ENCODE assay signal across 1 cellular context in genomic region chr1:30816211-30817082, GRCh38.
TF ChIP-seq lines count a peak whose summit lies in the region.

No MANE protein-coding gene starts in this region.

TF ChIP-seq in K562, 482 proteins besides CTCF, POLR2A, EP300 and RAD21 (continued from another document):
- TF ChIP-seq MYNN (IDR thresholded peaks at IDR 0.05) = peak; percentile 96
- peak; percentile 75 for TF ChIP-seq MYNN (CRISPR knock-in tag; IDR thresholded peaks at IDR 0.05)
- peak in 1 of 2 experiments; percentile 53; a peak in 1 of 4 replicates for TF ChIP-seq CSDE1 (IDR thresholded peaks at IDR 0.05)
- 0 out of 2 replicates have a peak, but pooled peaks have one; percentile 20 for TF ChIP-seq FOSL1 (tag; conservative IDR thresholded peaks at IDR 0.05)
- TF ChIP-seq BMI1 (IDR thresholded peaks at IDR 0.05; ENCODE audit: low read length) = peak; percentile 57; the same call in 1 of the 2 replicates
- TF ChIP-seq GABPA (tag; conservative IDR thresholded peaks at IDR 0.05; ENCODE audit: low read depth) = no peak
- no peak for TF ChIP-seq ZNF384 (IDR thresholded peaks at IDR 0.05; ENCODE audit: low read depth, low read length)
TF ChIP-seq in K562: peak in this region for 10.
